Comparison of ENCODE assay signal across 4 cellular contexts in genomic region chrX:92849998-92850397, GRCh38.
A peak's percentile ranks its signal among the peaks of the same experiment; 100 is the strongest.
DNase-seq lines count a peak whose midpoint lies in the region; FAIRE-seq and TF ChIP-seq lines count a peak whose summit lies in the region.
"Not testable (repeated sequence)": the region's sequence is repeated elsewhere in the genome, so short reads cannot be mapped to it uniquely, and the experiment has no call there.

No MANE protein-coding gene starts in this region.

- not testable (repeated sequence) for H3K9ac ChIP-seq in keratinocyte (ENCODE audit: control insufficient read depth, extremely low read depth, insufficient read depth, low read length); neural cell (ENCODE audit: low read length)

- dilution Hi-C loops in keratinocyte (cut with MboI; ENCODE audit: extremely low pct_ligation_motif_present, low sequenced_read_pairs): not testable (repeated sequence)

- H3K9me2 ChIP-seq in neural cell (ENCODE audit: insufficient read depth, low read length): not testable (repeated sequence)

- not testable (repeated sequence) for H3K27ac ChIP-seq in keratinocyte (ENCODE audit: control insufficient read depth, insufficient read depth, low read length); neural cell (ENCODE audit: low read length)

- not testable (repeated sequence) for DNase-seq in H54 (ENCODE audit: insufficient read length, low spot score); keratinocyte (ENCODE audit: low read depth, low spot score)
- peak; percentile 57 for DNase-seq in NCI-H69 (lab: John Stamatoyannopoulos, UW)

- TF ChIP-seq CTCF in keratinocyte (optimal IDR thresholded peaks at IDR 0.05 in 1 of 3, IDR thresholded peaks at IDR 0.05 in 1 of 3, conservative IDR thresholded peaks at IDR 0.05 in 1 of 3; ENCODE audit: extremely low read depth in 1 of 3, insufficient read depth in 2 of 3, low read length in 3 of 3); neural cell (IDR thresholded peaks at IDR 0.05; ENCODE audit: poor library complexity, severe bottlenecking): not testable (repeated sequence)

- not testable (repeated sequence) for H3K9me3 ChIP-seq in keratinocyte (ENCODE audit: control insufficient read depth, low read depth, low read length); neural cell (ENCODE audit: low read length)

- not testable (repeated sequence) for H2AFZ ChIP-seq in keratinocyte (ENCODE audit: control insufficient read depth, low read length); neural cell (ENCODE audit: low read depth, low read length)

- peak; percentile 78 for TF ChIP-seq EP300 in neural cell (conservative IDR thresholded peaks at IDR 0.05; ENCODE audit: poor library complexity, severe bottlenecking)

- not testable (repeated sequence) for H3K36me3 ChIP-seq in keratinocyte (ENCODE audit: control insufficient read depth in 2 of 2, extremely low read depth in 1 of 2, insufficient read depth in 2 of 2, low read length in 2 of 2); neural cell (ENCODE audit: insufficient read depth, low read length)

- not testable (repeated sequence) for H3K79me2 ChIP-seq in keratinocyte (ENCODE audit: control insufficient read depth, insufficient read depth, low read length); neural cell (replicated peaks; ENCODE audit: insufficient read depth, low read length)

- not testable (repeated sequence) for H3K4me3 ChIP-seq in keratinocyte (ENCODE audit: control insufficient read depth in 2 of 3, extremely low read depth in 1 of 3, insufficient read depth in 2 of 3, low read depth in 1 of 3, low read length in 3 of 3); neural cell (ENCODE audit: low read length)

- peak; percentile 68 for FAIRE-seq in H54 (lab: Jason Lieb, UNC)
- FAIRE-seq in keratinocyte (lab: Jason Lieb, UNC): peak; percentile 44

- not testable (repeated sequence) for H3K4me1 ChIP-seq in keratinocyte (ENCODE audit: control insufficient read depth, extremely low read depth, insufficient read depth, low read length)

- not testable (repeated sequence) for H4K20me1 ChIP-seq in keratinocyte (ENCODE audit: control insufficient read depth, extremely low read depth, insufficient read depth, low read length); neural cell (ENCODE audit: insufficient read depth)

- not testable (repeated sequence) for TF ChIP-seq RAD21 in neural cell (conservative IDR thresholded peaks at IDR 0.05)

- not testable (repeated sequence) for H3K27me3 ChIP-seq in keratinocyte (ENCODE audit: control insufficient read depth, extremely low read depth, insufficient read depth, low read length); neural cell (ENCODE audit: insufficient read depth, low read depth, low read length)

- H3K9me1 ChIP-seq in keratinocyte (ENCODE audit: control insufficient read depth, extremely low read depth, insufficient read depth, low read length): not testable (repeated sequence)

- TF ChIP-seq POLR2A in H54 (IDR thresholded peaks at IDR 0.05; ENCODE audit: low read depth, low read length): not testable (repeated sequence)

- not testable (repeated sequence) for H3K4me2 ChIP-seq in keratinocyte (ENCODE audit: control insufficient read depth, extremely low read depth, insufficient read depth, low read depth, low read length); neural cell (ENCODE audit: low read length)

- not testable (repeated sequence) for H3F3A ChIP-seq in neural cell (ENCODE audit: insufficient read depth, low read length, poor library complexity, severe bottlenecking)

TF ChIP-seq in neural cell, 6 proteins besides CTCF, POLR2A, EP300 and RAD21:
- peak; percentile 64 for TF ChIP-seq POLR2AphosphoS5 (IDR thresholded peaks at IDR 0.05)
- TF ChIP-seq REST (IDR thresholded peaks at IDR 0.05; ENCODE audit: borderline replicate concordance): peak; percentile 71
